Comparison of ENCODE assay signal across 22 cellular contexts in the genomic region with DNA sequence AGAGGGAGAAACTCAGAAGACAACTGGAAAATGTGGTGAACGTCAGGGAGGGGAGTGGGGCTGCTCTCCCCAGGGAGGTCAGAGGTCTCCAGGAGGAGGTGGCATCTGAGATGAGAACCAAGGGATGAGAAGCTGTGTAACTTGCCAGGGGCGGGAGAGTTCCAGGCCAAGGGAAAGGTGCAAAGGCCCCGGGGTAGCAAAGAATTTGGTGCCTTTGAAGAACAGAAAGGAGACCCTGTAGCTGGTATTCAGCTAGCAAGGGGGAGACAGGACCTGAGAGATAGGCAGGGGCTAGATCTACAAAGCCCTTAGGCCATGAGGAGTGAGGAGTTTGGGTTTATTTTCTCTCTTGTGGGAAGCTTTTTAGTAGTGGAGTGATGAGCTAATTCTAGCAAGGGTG. TPM values are rescaled to one million over a fixed set of nuclear protein-coding genes. Genes with fewer than 3 reads are reported as not detected.
DNase-seq lines count a peak whose midpoint lies in the region; ATAC-seq and TF ChIP-seq lines count a peak whose summit lies in the region.
"Had no signal": no experiment of that assay in that cellular context is flagged by ENCODE, and none has a peak within 500 bp of the region (broad histone marks: within the 10 kb centered on the region; RNA-seq: fewer than 3 reads in every experiment).

No MANE protein-coding gene starts in this region.

- no peaks in the 10 kb centered on the region; the same call in 1 of the 2 replicates for H3K9me3 Mint-ChIP-seq in HFFc6
- no peaks in the 10 kb centered on the region for H3K9me3 Mint-ChIP-seq in dendritic cell treated with granulocyte-macrophage colony-stimulating factor and Interleukin-4, amounts not matched to agents 40 ng/mL and 50 ng/mL, for 4 days
- no peaks in the 10 kb centered on the region for H3K9me3 Mint-ChIP-seq in nephron
- H3K9me3 Mint-ChIP-seq: CD8-positive, alpha-beta memory T cell had no signal

- no peak for TF ChIP-seq POLR2A in vagina (IDR thresholded peaks at IDR 0.05)

- no peak for DNase-seq in HFFc6
- no peak for DNase-seq in vagina (ENCODE audit: extremely low spot score in 2 of 2)
- no peak for DNase-seq in activated CD4-positive, alpha-beta T cell treated with anti-CD3 and anti-CD28 coated beads for 1 hour
- DNase-seq in COR-L47 (lab: John Stamatoyannopoulos, UW): no peak
- DNase-seq: ACHN; C1 segment of cervical spinal cord; CD8-positive, alpha-beta memory T cell; DMS53; GF-D8; NCI-H1105; NCI-H146; NCI-H2029; NCI-H226; NCI-H82; Peyer's patch; SJCRH30 had no signal

- H3K4me1 Mint-ChIP-seq in HFFc6 (ENCODE audit: low read depth) (peaks cover 46% of the 10 kb centered on the region), nephron (peaks cover 41% of the 10 kb centered on the region)
- H3K4me1 Mint-ChIP-seq in dendritic cell treated with granulocyte-macrophage colony-stimulating factor and Interleukin-4, amounts not matched to agents 40 ng/mL and 50 ng/mL, for 4 days (ENCODE audit: low read depth): peaks cover 42% of the 10 kb centered on the region

- H3K4me3 Mint-ChIP-seq in HFFc6 (no peak overlapping the region), nephron (peak overlapping the region; percentile 8 to 58 (median 39))
- H3K4me3 Mint-ChIP-seq in dendritic cell treated with granulocyte-macrophage colony-stimulating factor and Interleukin-4, amounts not matched to agents 40 ng/mL and 50 ng/mL, for 4 days: no peak overlapping the region

- intact Hi-C loops in dendritic cell treated with granulocyte-macrophage colony-stimulating factor and Interleukin-4, amounts not matched to agents 40 ng/mL and 50 ng/mL, for 4 days (cut with micrococcal nuclease): no loop called here
- intact Hi-C loops in vagina (cut with DNase I): no loop called here

- H3K27ac Mint-ChIP-seq in HFFc6 (peak overlapping the region; percentile 2; the same call in 1 of the 2 replicates), nephron (peak overlapping the region; percentile 70 to 74 (median 72))
- H3K27ac Mint-ChIP-seq in dendritic cell treated with granulocyte-macrophage colony-stimulating factor and Interleukin-4, amounts not matched to agents 40 ng/mL and 50 ng/mL, for 4 days: peak overlapping the region; percentile 8

- H3K27me3 Mint-ChIP-seq in HFFc6 (ENCODE audit: insufficient read depth): no peaks in the 10 kb centered on the region
- peaks cover 38% of the 10 kb centered on the region for H3K27me3 Mint-ChIP-seq in dendritic cell treated with granulocyte-macrophage colony-stimulating factor and Interleukin-4, amounts not matched to agents 40 ng/mL and 50 ng/mL, for 4 days
- H3K27me3 Mint-ChIP-seq in nephron (ENCODE audit: low read depth): peaks cover 3% of the 10 kb centered on the region

- peak overlapping the region; percentile 88 for H3K27ac ChIP-seq in vagina
- H3K27ac ChIP-seq: Peyer's patch, SJCRH30 had no signal

- H3K9me3 ChIP-seq in vagina: no peaks in the 10 kb centered on the region
- H3K9me3 ChIP-seq: Peyer's patch, SJCRH30 had no signal

- no peaks in the 10 kb centered on the region for H3K27me3 ChIP-seq in vagina
- H3K27me3 ChIP-seq: Peyer's patch had no signal

- peaks cover 5% of the 10 kb centered on the region; the same call in 1 of the 2 replicates for H3K36me3 Mint-ChIP-seq in HFFc6 (ENCODE audit: low read depth)
- H3K36me3 Mint-ChIP-seq in dendritic cell treated with granulocyte-macrophage colony-stimulating factor and Interleukin-4, amounts not matched to agents 40 ng/mL and 50 ng/mL, for 4 days (ENCODE audit: low read depth): no peaks in the 10 kb centered on the region
- H3K36me3 Mint-ChIP-seq in nephron (ENCODE audit: low read depth): peaks cover 4% of the 10 kb centered on the region
- H3K36me3 Mint-ChIP-seq: CD8-positive, alpha-beta memory T cell had no signal

- ATAC-seq in GM21360 (IDR thresholded peaks at IDR 0.05; ENCODE audit: unreplicated experiment): no peak
- no peak for ATAC-seq in HG03354 (IDR thresholded peaks at IDR 0.05; ENCODE audit: poor library complexity, severe bottlenecking, unreplicated experiment)

- TF ChIP-seq CTCF in HFFc6 (IDR thresholded peaks at IDR 0.05) (no peak), nephron (IDR thresholded peaks at IDR 0.05; ENCODE audit: unreplicated experiment in 3 of 3) (no peak), vagina (IDR thresholded peaks at IDR 0.05) (no peak)

- no peaks in the 10 kb centered on the region for H3K36me3 ChIP-seq in vagina
- H3K36me3 ChIP-seq: Peyer's patch, SJCRH30 had no signal

- H3K4me3 ChIP-seq in vagina: no peak overlapping the region
- H3K4me3 ChIP-seq: Peyer's patch, SJCRH30 had no signal

- H3K4me1 ChIP-seq in vagina: peaks cover 34% of the 10 kb centered on the region

RNA-seq across cellular contexts. Expression of a gene that starts 3.3 kb away (rescaled TPM):
- 10 to 100 TPM; 17.4 to 38.2 (median 32.7) TPM for total RNA-seq in HFFc6 (2021; fragmentation: NEBNext Ultra II Directional; extraction: Animal tissue kit (Norgen Biotek cat#: 25700))
- 33.4 TPM for total RNA-seq in vagina

RNA-seq across cellular contexts. Expression of a gene that starts 15.1 kb away (rescaled TPM):
- 100 to 1,000 TPM; 119 to 168 (median 148) TPM for total RNA-seq in HFFc6 (2021; fragmentation: NEBNext Ultra II Directional; extraction: Animal tissue kit (Norgen Biotek cat#: 25700))
- total RNA-seq in vagina: 101 TPM

RNA-seq across cellular contexts. Expression of a gene that starts 46.4 kb away (rescaled TPM):
- 10 to 100 TPM; 45.7 to 63.2 (median 50.5) TPM for total RNA-seq in HFFc6 (2021; fragmentation: NEBNext Ultra II Directional; extraction: Animal tissue kit (Norgen Biotek cat#: 25700))
- total RNA-seq in vagina: 134 TPM

RNA-seq across cellular contexts. Expression of a gene that starts 57.2 kb away (rescaled TPM):
- total RNA-seq in HFFc6 (2021; fragmentation: NEBNext Ultra II Directional; extraction: Animal tissue kit (Norgen Biotek cat#: 25700)): not detected
- 136 TPM for total RNA-seq in vagina
- total RNA-seq: CD8-positive, alpha-beta memory T cell; HT1080; OCI-LY7; SJCRH30 had no signal

Comparison
In these comparisons a context has a peak if more than half of its experiments do, and no peak if none do; other contexts are left out.
1. H3K27ac Mint-ChIP-seq: peak in every context shown above with its lines; median percentile 72 in nephron; 8 in dendritic cell treated with granulocyte-macrophage colony-stimulating factor and Interleukin-4, amounts not matched to agents 40 ng/mL and 50 ng/mL, for 4 days; 2 in HFFc6.
2. H3K4me3 Mint-ChIP-seq: peak in nephron (3 of 3); none in HFFc6 (single experiment) and dendritic cell treated with granulocyte-macrophage colony-stimulating factor and Interleukin-4, amounts not matched to agents 40 ng/mL and 50 ng/mL, for 4 days (single experiment).